Comparison of ENCODE assay signal across 10 cellular contexts in genomic region chrX:84907324-84907946, GRCh38.
DNase-seq lines count a peak whose midpoint lies in the region; ATAC-seq and TF ChIP-seq lines count a peak whose summit lies in the region.
"Had no signal": no experiment of that assay in that cellular context is flagged by ENCODE, and none has a peak within 500 bp of the region (broad histone marks: within the 10 kb centered on the region; RNA-seq: fewer than 3 reads in every experiment).

No MANE protein-coding gene starts in this region.

- H2BK120ac ChIP-seq in IMR-90 (ENCODE audit: low read depth, low read length), result no peak overlapping the region
- no peak overlapping the region for H2BK120ac ChIP-seq in mesenchymal stem cell (ENCODE audit: low read depth, low read length)

- no peak overlapping the region for H2AK9ac ChIP-seq in IMR-90 (replicated peaks; ENCODE audit: low read depth, low read length, poor library complexity)

- dilution Hi-C loops in IMR-90 (cut with HindIII; ENCODE audit: low sequenced_read_pairs, unreplicated experiment), result no loop called here

- H2AK5ac ChIP-seq in IMR-90 (ENCODE audit: low read depth, low read length) (no peak overlapping the region), mesenchymal stem cell (ENCODE audit: low read length, severe bottlenecking) (no peak overlapping the region)

- in situ Hi-C loops in IMR-90 (cut with MboI; ENCODE audit: low sequenced_read_pairs), result no loop called here
- in situ Hi-C loops in astrocyte of the spinal cord (cut with HindIII; ENCODE audit: low sequenced_read_pairs), result no loop called here

- POLR2A ChIA-PET in IMR-90 (lab: Charles Lee; ENCODE audit: unreplicated experiment) (no interaction called here), A673 (lab: Charles Lee; ENCODE audit: low non-redundant PET) (no interaction called here)

- no peaks in the 10 kb centered on the region for H3K9me3 ChIP-seq in BE2C
- no peaks in the 10 kb centered on the region for H3K9me3 ChIP-seq in IMR-90 (ENCODE audit: control insufficient read depth, insufficient read depth, low read length)
- no peaks in the 10 kb centered on the region for H3K9me3 ChIP-seq in mesenchymal stem cell (ENCODE audit: control insufficient read depth, low read length)
- no peaks in the 10 kb centered on the region for H3K9me3 ChIP-seq in A673 (ENCODE audit: low read depth, low read length, poor library complexity, severe bottlenecking)

- H2BK5ac ChIP-seq in IMR-90 (ENCODE audit: low read depth, low read length, poor library complexity, severe bottlenecking), result no peak overlapping the region
- no peak overlapping the region for H2BK5ac ChIP-seq in mesenchymal stem cell (ENCODE audit: low read depth, low read length, poor library complexity, severe bottlenecking)

- no peak overlapping the region for H3K18ac ChIP-seq in IMR-90 (ENCODE audit: low read depth, low read length)
- no peak overlapping the region for H3K18ac ChIP-seq in mesenchymal stem cell (ENCODE audit: low read depth in 1 of 2, low read length in 2 of 2)

- H3K9ac ChIP-seq in IMR-90 (ENCODE audit: low read depth, low read length) (no peak overlapping the region), mesenchymal stem cell (ENCODE audit: low read length) (peak overlapping the region; percentile 65)

- H4K91ac ChIP-seq in IMR-90 (ENCODE audit: insufficient read depth, low read depth, low read length) (no peak overlapping the region), mesenchymal stem cell (ENCODE audit: low read length) (no peak overlapping the region)

- H3K4me1 ChIP-seq in BE2C (no peaks in the 10 kb centered on the region), IMR-90 (ENCODE audit: control insufficient read depth, insufficient read depth, low read length) (no peaks in the 10 kb centered on the region), mesenchymal stem cell (ENCODE audit: control insufficient read depth, insufficient read depth, low read depth, low read length) (no peaks in the 10 kb centered on the region), A673 (ENCODE audit: insufficient read depth, low read length, poor library complexity, severe bottlenecking) (no peaks in the 10 kb centered on the region)

- TF ChIP-seq RAD21 in IMR-90 (IDR thresholded peaks at IDR 0.05; ENCODE audit: low read length), result peak; percentile 26

- H3K23ac ChIP-seq in IMR-90 (ENCODE audit: low read depth, low read length) (no peak overlapping the region), mesenchymal stem cell (ENCODE audit: low read length in 2 of 2) (no peak overlapping the region)

- H4K8ac ChIP-seq in IMR-90 (ENCODE audit: low read depth in 2 of 2, low read length in 2 of 2), result no peak overlapping the region
- no peak overlapping the region for H4K8ac ChIP-seq in mesenchymal stem cell (ENCODE audit: low read length)

- DNase-seq in BE2C, result no peak
- DNase-seq in IMR-90, result peak; percentile 5
- peak; percentile 3 for DNase-seq in astrocyte of the spinal cord (ENCODE audit: low read depth, low spot score)
- peak; percentile 3 for DNase-seq in mesenchymal stem cell
- DNase-seq in NCI-H1436 treated with DMSO at 0.1 percent for 48 hours (lab: John Stamatoyannopoulos, UW), result no peak
- DNase-seq in A673 (ENCODE audit: low spot score), result no peak
- DNase-seq: aorta, kidney glomerular epithelial cell had no signal

- H2BK15ac ChIP-seq in IMR-90 (ENCODE audit: low read depth, low read length), result no peak overlapping the region
- no peak overlapping the region for H2BK15ac ChIP-seq in mesenchymal stem cell (ENCODE audit: low read depth, poor library complexity, severe bottlenecking)

- H3K4me2 ChIP-seq in IMR-90 (ENCODE audit: low read depth, low read length) (0 out of 2 replicates have a peak overlapping the region, but pooled peaks have one; percentile 28), mesenchymal stem cell (ENCODE audit: low read length, poor library complexity, severe bottlenecking) (no peak overlapping the region)

- WGBS in IMR-90 (ENCODE audit: extremely low coverage in 2 of 2, insufficient read length in 1 of 2), 2 experiments, result no CpG with 5 or more reads among the region's 5 CpGs
- 39% methylated on average over 2 of the region's 5 CpGs for WGBS in mesenchymal stem cell

- H3K9me1 ChIP-seq in IMR-90 (ENCODE audit: insufficient read depth, low read length), result no peaks in the 10 kb centered on the region

- no peak overlapping the region for H3K56ac ChIP-seq in IMR-90 (ENCODE audit: extremely low read depth, insufficient read depth, low read length)

- intact Hi-C loops in IMR-90 (cut with micrococcal nuclease), result loop anchor here (1.0 to 5.0 kb wide), 3 partner anchors 178 to 990 kb away; no protein-coding TSS in a partner anchor
- intact Hi-C loops in A673 (cut with micrococcal nuclease; ENCODE audit: unreplicated experiment), result loop anchor here (10.0 kb wide), 1 partner anchor 173 kb away; no protein-coding TSS in a partner anchor

- no peaks in the 10 kb centered on the region for H3K36me3 ChIP-seq in BE2C
- no peaks in the 10 kb centered on the region for H3K36me3 ChIP-seq in IMR-90 (ENCODE audit: control insufficient read depth, insufficient read depth, low read length)
- no peaks in the 10 kb centered on the region for H3K36me3 ChIP-seq in mesenchymal stem cell (ENCODE audit: control insufficient read depth in 1 of 2, insufficient read depth in 2 of 2, low read depth in 1 of 2, low read length in 2 of 2)
- no peaks in the 10 kb centered on the region for H3K36me3 ChIP-seq in A673 (ENCODE audit: insufficient read depth, low read length, poor library complexity, severe bottlenecking)

- no peak for TF ChIP-seq POLR2A in IMR-90 (IDR thresholded peaks at IDR 0.05; ENCODE audit: low read depth, low read length)

- H2BK20ac ChIP-seq in IMR-90 (ENCODE audit: low read depth, low read length), result no peak overlapping the region

- BruUV-seq in IMR-90 (replicated peaks; lab: Mats Ljungman, UMichigan) (no TSS peak), A673 (replicated peaks; lab: Mats Ljungman, UMichigan) (no TSS peak)

- H3K27me3 ChIP-seq in BE2C, result no peaks in the 10 kb centered on the region
- H3K27me3 ChIP-seq in IMR-90 (ENCODE audit: control insufficient read depth, insufficient read depth, low read length), result no peaks in the 10 kb centered on the region
- no peaks in the 10 kb centered on the region for H3K27me3 ChIP-seq in mesenchymal stem cell (ENCODE audit: control insufficient read depth in 1 of 2, insufficient read depth in 1 of 2, low read length in 2 of 2)
- H3K27me3 ChIP-seq in A673 (replicated peaks; ENCODE audit: insufficient read depth, low read depth, low read length, poor library complexity), result no peaks in the 10 kb centered on the region

- H3K4me3 ChIP-seq in BE2C (ENCODE audit: low read depth, low read length) (no peak overlapping the region), IMR-90 (ENCODE audit: insufficient read depth, low read depth, low read length) (no peak overlapping the region), astrocyte of the spinal cord (ENCODE audit: low read depth, low read length) (no peak overlapping the region), mesenchymal stem cell (ENCODE audit: insufficient read depth in 1 of 2, low read depth in 1 of 2, low read length in 2 of 2) (no peak overlapping the region), A673 (ENCODE audit: low read depth, low read length, poor library complexity, severe bottlenecking) (no peak overlapping the region)

- H2BK12ac ChIP-seq in mesenchymal stem cell (ENCODE audit: low read length in 2 of 2), result no peak overlapping the region

- no peaks in the 10 kb centered on the region for H4K20me1 ChIP-seq in IMR-90 (ENCODE audit: insufficient read depth, low read length)

- H3K27ac ChIP-seq in IMR-90 (ENCODE audit: insufficient read depth, low read length) (no peak overlapping the region), mesenchymal stem cell (ENCODE audit: low read length, poor library complexity, severe bottlenecking) (no peak overlapping the region), A673 (ENCODE audit: low read depth, low read length, poor library complexity, severe bottlenecking) (no peak overlapping the region)

- TF ChIP-seq CTCF in BE2C (IDR thresholded peaks at IDR 0.05; ENCODE audit: low read depth, low read length) (peak; percentile 36), IMR-90 (conservative IDR thresholded peaks at IDR 0.05; ENCODE audit: low read depth, low read length) (peak; percentile 37), astrocyte of the spinal cord (IDR thresholded peaks at IDR 0.05; ENCODE audit: low read depth, low read length) (peak; percentile 16), A673 (conservative IDR thresholded peaks at IDR 0.05; ENCODE audit: low read depth, low read length) (no peak)

- H3K14ac ChIP-seq in IMR-90 (replicated peaks; ENCODE audit: low read depth, low read length) (no peak overlapping the region), mesenchymal stem cell (ENCODE audit: low read length in 2 of 2) (no peak overlapping the region)

- ATAC-seq in IMR-90 (ENCODE audit: low read depth), result peak; percentile 49; the same call in 1 of the 2 replicates
- ATAC-seq in HG03571 (IDR thresholded peaks at IDR 0.05; ENCODE audit: unreplicated experiment), result no peak
- no peak for ATAC-seq in HG03196 (IDR thresholded peaks at IDR 0.05; ENCODE audit: unreplicated experiment)

- H3K79me1 ChIP-seq in IMR-90 (ENCODE audit: low read depth in 1 of 2, low read length in 2 of 2) (no peaks in the 10 kb centered on the region), mesenchymal stem cell (replicated peaks; ENCODE audit: low read length, poor library complexity, severe bottlenecking) (no peaks in the 10 kb centered on the region)

- CTCF ChIA-PET in IMR-90 (lab: Yijun Ruan, JAX) (interaction anchor here (0.8 to 1.5 kb wide), 4 partner anchors 10 to 861 kb away, joined by 3 to 6 read pairs (median 4); no protein-coding TSS in a partner anchor), A673 (lab: Charles Lee) (no interaction called here)

- H4K5ac ChIP-seq in IMR-90 (ENCODE audit: low read depth, low read length), result no peak overlapping the region

- H2AFZ ChIP-seq in IMR-90 (replicated peaks; ENCODE audit: low read length, poor library complexity) (no peak overlapping the region), mesenchymal stem cell (ENCODE audit: low read depth, low read length) (no peak overlapping the region)

- no peak overlapping the region for H3K4ac ChIP-seq in IMR-90 (ENCODE audit: low read depth, low read length)
- no peak overlapping the region for H3K4ac ChIP-seq in mesenchymal stem cell (ENCODE audit: low read depth in 1 of 2, low read length in 2 of 2)

TF ChIP-seq in IMR-90, 13 proteins besides CTCF, POLR2A, EP300 and RAD21 (continues in another document):
- no peak for TF ChIP-seq USF2 (IDR thresholded peaks at IDR 0.05; ENCODE audit: low read depth, low read length)
- TF ChIP-seq CHD1 (IDR thresholded peaks at IDR 0.05; ENCODE audit: low read depth, low read length), result no peak
- no peak for TF ChIP-seq BHLHE40 (IDR thresholded peaks at IDR 0.05; ENCODE audit: low read depth, low read length)
- TF ChIP-seq SMC3 (IDR thresholded peaks at IDR 0.05; ENCODE audit: low read depth, low read length), result no peak; the same call in 1 of the 2 replicates

Comparison
In these comparisons a context has a peak if more than half of its experiments do, and no peak if none do; other contexts are left out.
1. DNase-seq: peak in IMR-90 (single experiment), astrocyte of the spinal cord (single experiment) and mesenchymal stem cell (single experiment); none in BE2C (single experiment), NCI-H1436 treated with DMSO at 0.1 percent for 48 hours (single experiment) and A673 (single experiment).